ENCODE assay signal across 25 cellular contexts in genomic region chr7:91567111-91568012, GRCh38.
DNase-seq lines count a peak whose midpoint lies in the region; ATAC-seq and TF ChIP-seq lines count a peak whose summit lies in the region.
"Had no signal": no experiment of that assay in that cellular context is flagged by ENCODE, and none has a peak within 500 bp of the region (broad histone marks: within the 10 kb centered on the region; RNA-seq: fewer than 3 reads in every experiment).

No MANE protein-coding gene starts in this region.

- no peaks in the 10 kb centered on the region for H3K27me3 ChIP-seq in neural progenitor cell
- H3K27me3 ChIP-seq: BLaER1, colonic mucosa, sigmoid colon, stomach, transverse colon had no signal

- no peaks in the 10 kb centered on the region for H3K79me2 ChIP-seq in neural progenitor cell (ENCODE audit: low read depth)

- peaks cover 24% of the 10 kb centered on the region for H3K4me1 ChIP-seq in neural progenitor cell
- H3K4me1 ChIP-seq: BLaER1, colonic mucosa, transverse colon had no signal

- peaks cover 10% of the 10 kb centered on the region for H3F3A ChIP-seq in neural progenitor cell (ENCODE audit: low read depth)

- no peaks in the 10 kb centered on the region for H3K9me3 Mint-ChIP-seq in neural progenitor cell

- H3K9me3 ChIP-seq in neural progenitor cell (ENCODE audit: low read depth): no peaks in the 10 kb centered on the region
- H3K9me3 ChIP-seq: BLaER1, colonic mucosa, sigmoid colon, stomach, transverse colon had no signal

- no peak for TF ChIP-seq CTCF in C4-2B (conservative IDR thresholded peaks at IDR 0.05)
- no peak for TF ChIP-seq CTCF in neural progenitor cell (IDR thresholded peaks at IDR 0.05)

- H3K4me3 Mint-ChIP-seq in neural progenitor cell: no peak overlapping the region

- H3K4me2 ChIP-seq in neural progenitor cell: peak overlapping the region; percentile 19
- H3K4me2 ChIP-seq: BLaER1 had no signal

- H3K4me1 Mint-ChIP-seq in neural progenitor cell: peaks cover 30% of the 10 kb centered on the region

- H3K27ac Mint-ChIP-seq in neural progenitor cell: peak overlapping the region; percentile 21

- DNase-seq in NCI-H146 treated with DMSO at 0.1 percent for 48 hours (lab: John Stamatoyannopoulos, UW; ENCODE audit: unreplicated experiment) (peak; percentile 50), caudate nucleus (lab: John Stamatoyannopoulos, UW) (peak in 12 of 61 donors; percentile 9 to 58 (median 42)), neural progenitor cell (ENCODE audit: low spot score) (no peak), COLO668 (lab: John Stamatoyannopoulos, UW; ENCODE audit: unreplicated experiment) (no peak)
- DNase-seq: activated CD4-positive, alpha-beta T cell treated with anti-CD3 and anti-CD28 coated beads, Interleukin-2, amount 50 U/mL, for 48 hours; activated naive CD4-positive, alpha-beta T cell treated with Interleukin-2 at 50 U/mL for 16 hours; colonic mucosa; DMS153; effector CD4-positive, alpha-beta T cell; mesenchymal stem cell; NCI-H1930; NCI-H524 treated with DMSO at 0.1 percent for 48 hours; NK-92 treated with Interleukin-12 subunit alpha and Interleukin-12 subunit beta, amount 100 ng/mL, for 24 hours; PC-3; sigmoid colon; stimulated activated CD4-positive, alpha-beta T cell treated with anti-CD3 and anti-CD28 coated beads, Interleukin-4, amount 100 ng/mL, for 1 hour; stomach; T-helper 2 cell; transverse colon had no signal

- H3K4me3 ChIP-seq in neural progenitor cell: no peak overlapping the region
- H3K4me3 ChIP-seq: BLaER1, colonic mucosa, sigmoid colon, stomach, transverse colon had no signal

- H3K36me3 ChIP-seq in neural progenitor cell: no peaks in the 10 kb centered on the region
- H3K36me3 ChIP-seq: BLaER1, colonic mucosa, sigmoid colon, stomach, transverse colon had no signal

- no peaks in the 10 kb centered on the region for H4K20me1 ChIP-seq in neural progenitor cell (ENCODE audit: low read depth)
- H4K20me1 ChIP-seq: BLaER1 had no signal

- no peak for ATAC-seq in HG02642 (IDR thresholded peaks at IDR 0.05; ENCODE audit: poor library complexity, unreplicated experiment)
- no peak for ATAC-seq in esophagus mucosa
- no peak for ATAC-seq in HG03432 (IDR thresholded peaks at IDR 0.05; ENCODE audit: unreplicated experiment)
- ATAC-seq: activated CD4-positive, CD25-positive, alpha-beta regulatory T cell treated with anti-CD3 and anti-CD28 coated beads, Interleukin-2, amount 50 U/mL, for 24 hours; PC-3 had no signal

- no peaks in the 10 kb centered on the region for H3K36me3 Mint-ChIP-seq in neural progenitor cell

- H3K27ac ChIP-seq in C4-2B (peak overlapping the region; percentile 2; the same call in 1 of the 2 replicates), caudate nucleus (ENCODE audit: low read depth, low read length) (peak overlapping the region; percentile 81), neural progenitor cell (no peak overlapping the region)
- H3K27ac ChIP-seq: BLaER1, colonic mucosa, stomach, transverse colon had no signal

- no peak overlapping the region for H2AFZ ChIP-seq in neural progenitor cell (replicated peaks)

- H3K27me3 Mint-ChIP-seq in neural progenitor cell (ENCODE audit: insufficient read depth, low read depth): peaks cover 3% of the 10 kb centered on the region

- no peak overlapping the region for H3K9ac ChIP-seq in neural progenitor cell
- H3K9ac ChIP-seq: BLaER1 had no signal
